In the genomic region with DNA sequence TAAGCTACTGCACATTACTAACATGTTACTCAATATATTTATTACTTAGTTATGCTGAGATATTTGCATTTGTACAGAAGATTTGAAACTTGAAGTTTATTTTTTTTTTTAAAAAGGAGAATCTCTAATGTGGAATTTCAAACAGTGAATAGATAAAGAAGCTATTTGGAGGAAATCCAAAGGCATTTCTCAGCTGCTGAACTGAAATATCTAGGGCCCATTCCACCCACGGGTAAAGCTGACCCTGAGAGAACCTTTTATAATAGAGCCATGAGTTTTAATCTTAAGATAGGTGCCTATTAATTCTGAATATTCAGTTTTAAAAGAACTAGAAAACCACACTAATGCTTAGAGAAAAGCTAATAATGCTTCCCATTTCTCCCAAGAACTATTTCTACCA, we compare ENCODE assay signal across 18 cellular contexts.
DNase-seq lines count a peak whose midpoint lies in the region; ATAC-seq and TF ChIP-seq lines count a peak whose summit lies in the region.
"Had no signal": no experiment of that assay in that cellular context is flagged by ENCODE, and none has a peak within 500 bp of the region (broad histone marks: within the 10 kb centered on the region; RNA-seq: fewer than 3 reads in every experiment).

No MANE protein-coding gene starts in this region.

- no peaks in the 10 kb centered on the region for H3K36me3 Mint-ChIP-seq in mesothelial cell of epicardium
- H3K36me3 Mint-ChIP-seq: CD4-positive, CD25-positive, alpha-beta regulatory T cell; CD8-positive, alpha-beta memory T cell had no signal

- DNase-seq in right atrium auricular region (ENCODE audit: low spot score) (no peak), left ventricle myocardium superior (no peak), NCI-H69 (lab: John Stamatoyannopoulos, UW) (peak; percentile 19), mesothelial cell of epicardium (ENCODE audit: low spot score in 2 of 2, unreplicated experiment in 2 of 2) (no peak), smooth muscle cell (lab: John Stamatoyannopoulos, UW; ENCODE audit: unreplicated experiment) (no peak), thyroid gland (no peak), NCI-H2227 (lab: John Stamatoyannopoulos, UW; ENCODE audit: unreplicated experiment) (no peak)
- DNase-seq: ACHN; BE2C; C1 segment of cervical spinal cord; CD4-positive, CD25-positive, alpha-beta regulatory T cell; CD8-positive, alpha-beta memory T cell; COR-L47; DMS79; GM23248 had no signal

- peak overlapping the region; percentile 17 for H3K4me2 ChIP-seq in smooth muscle cell

- H3K9me3 ChIP-seq in right atrium auricular region (no peaks in the 10 kb centered on the region), smooth muscle cell (replicated peaks; ENCODE audit: low read depth) (no peaks in the 10 kb centered on the region), thyroid gland (no peaks in the 10 kb centered on the region)
- H3K9me3 ChIP-seq: BE2C, HAP-1 had no signal

- WGBS in smooth muscle cell (ENCODE audit: low lambda C conversion rate), result 12% methylated on average over 1 of the region's 1 CpG
- 59 to 67% methylated on average over 1 of the region's 1 CpG for WGBS in thyroid gland, 2 donors

- no peak for TF ChIP-seq POLR2A in thyroid gland (IDR thresholded peaks at IDR 0.05)

- H3K27ac Mint-ChIP-seq in mesothelial cell of epicardium, result peak overlapping the region; percentile 81
- H3K27ac Mint-ChIP-seq: CD4-positive, CD25-positive, alpha-beta regulatory T cell; CD8-positive, alpha-beta memory T cell had no signal

- no peak for TF ChIP-seq CTCF in right atrium auricular region (IDR thresholded peaks at IDR 0.05)
- no peak for TF ChIP-seq CTCF in mesothelial cell of epicardium (IDR thresholded peaks at IDR 0.05; ENCODE audit: unreplicated experiment)
- no peak for TF ChIP-seq CTCF in smooth muscle cell (IDR thresholded peaks at IDR 0.05; ENCODE audit: borderline replicate concordance, insufficient read depth, poor library complexity, severe bottlenecking)
- no peak for TF ChIP-seq CTCF in thyroid gland (IDR thresholded peaks at IDR 0.05)

- no peaks in the 10 kb centered on the region for H4K20me1 ChIP-seq in smooth muscle cell (ENCODE audit: low read depth)

- H3K4me3 ChIP-seq in right atrium auricular region, result no peak overlapping the region
- no peak overlapping the region for H3K4me3 ChIP-seq in smooth muscle cell
- H3K4me3 ChIP-seq in thyroid gland (replicated peaks in 1 of 3), result no peak overlapping the region
- H3K4me3 ChIP-seq: GM12878, GM23248, HAP-1 had no signal

- H3K9me3 Mint-ChIP-seq in mesothelial cell of epicardium, result no peaks in the 10 kb centered on the region

- H3K4me1 ChIP-seq in right atrium auricular region (peaks cover 0 to 32% of the 10 kb centered on the region in 2 donors), smooth muscle cell (ENCODE audit: low read depth) (peaks cover 21% of the 10 kb centered on the region), thyroid gland (peaks cover 17 to 20% of the 10 kb centered on the region in 2 donors)
- H3K4me1 ChIP-seq: BE2C, HAP-1 had no signal

- no peak overlapping the region for H3K4me3 Mint-ChIP-seq in mesothelial cell of epicardium
- H3K4me3 Mint-ChIP-seq: CD4-positive, CD25-positive, alpha-beta regulatory T cell; CD8-positive, alpha-beta memory T cell had no signal

- H3K9ac ChIP-seq in smooth muscle cell (ENCODE audit: low read depth), result no peak overlapping the region
- H3K9ac ChIP-seq: GM23248 had no signal

- H3K79me2 ChIP-seq in smooth muscle cell (ENCODE audit: low read depth), result peaks cover 3% of the 10 kb centered on the region

- H2AFZ ChIP-seq in smooth muscle cell (ENCODE audit: low read depth), result no peak overlapping the region
- H2AFZ ChIP-seq: GM23248 had no signal

- no peak for ATAC-seq in left ventricle myocardium superior
- ATAC-seq in GM18861 (IDR thresholded peaks at IDR 0.05; ENCODE audit: unreplicated experiment), result no peak
- ATAC-seq: GM12878 had no signal

- no peaks in the 10 kb centered on the region for H3K27me3 Mint-ChIP-seq in mesothelial cell of epicardium (ENCODE audit: low read depth)

- H3K27ac ChIP-seq in right atrium auricular region (peak overlapping the region; percentile 54 to 80), smooth muscle cell (ENCODE audit: low read depth) (peak overlapping the region; percentile 26), thyroid gland (no peak overlapping the region)
- H3K27ac ChIP-seq: GM23248 had no signal

- H3K27me3 ChIP-seq in right atrium auricular region, result no peaks in the 10 kb centered on the region
- peaks cover 11% of the 10 kb centered on the region for H3K27me3 ChIP-seq in smooth muscle cell (ENCODE audit: low read depth)
- no peaks in the 10 kb centered on the region for H3K27me3 ChIP-seq in thyroid gland
- H3K27me3 ChIP-seq: BE2C had no signal

- H3K36me3 ChIP-seq in right atrium auricular region (no peaks in the 10 kb centered on the region), smooth muscle cell (ENCODE audit: low read depth) (no peaks in the 10 kb centered on the region), thyroid gland (no peaks in the 10 kb centered on the region)
- H3K36me3 ChIP-seq: BE2C, HAP-1 had no signal

- intact Hi-C loops in left ventricle myocardium superior (cut with micrococcal nuclease) (no loop called here), thyroid gland (cut with DNase I) (no loop called here)

- peaks cover 13% of the 10 kb centered on the region for H3F3A ChIP-seq in smooth muscle cell (ENCODE audit: low read depth)

- H3K4me1 Mint-ChIP-seq in mesothelial cell of epicardium, result peaks cover 65% of the 10 kb centered on the region
- H3K4me1 Mint-ChIP-seq: CD4-positive, CD25-positive, alpha-beta regulatory T cell; CD8-positive, alpha-beta memory T cell had no signal

Comparison
In these comparisons a context has a peak if more than half of its experiments do, and no peak if none do; other contexts are left out.
1. H3K27ac ChIP-seq: peak in right atrium auricular region (2 of 2) and smooth muscle cell (single experiment); none in thyroid gland (0 of 3).